Comparison of ENCODE assay signal across 8 cellular contexts in genomic region chrX:145405012-145405411, GRCh38.
DNase-seq lines count a peak whose midpoint lies in the region; ATAC-seq and TF ChIP-seq lines count a peak whose summit lies in the region.

No MANE protein-coding gene starts in this region.

- H3K4me3 ChIP-seq in epithelial cell of proximal tubule (ENCODE audit: low read depth, low read length) (no peak overlapping the region), retinal pigment epithelial cell (ENCODE audit: low read length) (no peak overlapping the region)

- no peak for TF ChIP-seq CTCF in GM20000 (IDR thresholded peaks at IDR 0.05; ENCODE audit: extremely low read depth, missing control alignments)
- TF ChIP-seq CTCF in epithelial cell of proximal tubule (conservative IDR thresholded peaks at IDR 0.05; ENCODE audit: low read depth, low read length), result peak; percentile 57
- peak; percentile 58 for TF ChIP-seq CTCF in retinal pigment epithelial cell (conservative IDR thresholded peaks at IDR 0.05; ENCODE audit: low read depth, low read length)

- DNase-seq in NCI-H2107 treated with DMSO at 0.1 percent for 48 hours (lab: John Stamatoyannopoulos, UW; ENCODE audit: unreplicated experiment) (peak; percentile 9), NCI-H2107 (lab: John Stamatoyannopoulos, UW) (no peak), GM20000 (ENCODE audit: low spot score) (peak; percentile 5), NCI-H748 (lab: John Stamatoyannopoulos, UW; ENCODE audit: unreplicated experiment) (peak; percentile 22), epithelial cell of proximal tubule (ENCODE audit: low read depth) (no peak), retinal pigment epithelial cell (ENCODE audit: low read depth) (no peak), KG1 (lab: John Stamatoyannopoulos, UW) (no peak)

- ATAC-seq in HG02973 (IDR thresholded peaks at IDR 0.05; ENCODE audit: unreplicated experiment), result no peak

Comparison
In these comparisons a context has a peak if more than half of its experiments do, and no peak if none do; other contexts are left out.
1. DNase-seq: peak in NCI-H2107 treated with DMSO at 0.1 percent for 48 hours (single experiment), GM20000 (single experiment) and NCI-H748 (single experiment); none in NCI-H2107 (single experiment), epithelial cell of proximal tubule (single experiment), retinal pigment epithelial cell (single experiment) and KG1 (single experiment).